Comparison of ENCODE assay signal across 1 cellular context in genomic region chr15:99014803-99015676, GRCh38.
TF ChIP-seq lines count a peak whose summit lies in the region.

No MANE protein-coding gene starts in this region.

TF ChIP-seq in GM12878, 131 proteins besides CTCF, POLR2A, EP300 and RAD21 (continued from another document):
- TF ChIP-seq ZNF687 (IDR thresholded peaks at IDR 0.05) (peak; percentile 59), BHLHE40 (IDR thresholded peaks at IDR 0.05; ENCODE audit: borderline replicate concordance in 1 of 2, low read depth in 2 of 2, low read length in 1 of 2) (peak in 1 of 2 experiments; percentile 71; a peak in 2 of 4 replicates), POLR2AphosphoS2 (IDR thresholded peaks at IDR 0.05; ENCODE audit: low read depth, low read length) (peak; percentile 48; the same call in 1 of the 2 replicates), BCL11A (IDR thresholded peaks at IDR 0.05; ENCODE audit: low read depth, low read length) (no peak), RELB (IDR thresholded peaks at IDR 0.05; ENCODE audit: low read depth) (peak; percentile 78), GATAD2B (conservative IDR thresholded peaks at IDR 0.05; ENCODE audit: low read depth) (peak; percentile 75), RCOR1 (conservative IDR thresholded peaks at IDR 0.05; ENCODE audit: low read depth, low read length) (no peak), ZNF622 (IDR thresholded peaks at IDR 0.05) (no peak), IKZF1 (conservative IDR thresholded peaks at IDR 0.05) (peak; percentile 83), REST (IDR thresholded peaks at IDR 0.05; ENCODE audit: low read depth, low read length) (no peak), CHD2 (IDR thresholded peaks at IDR 0.05; ENCODE audit: borderline replicate concordance, low read depth, low read length) (no peak), EED (IDR thresholded peaks at IDR 0.05; ENCODE audit: low read depth) (peak; percentile 20; the same call in 1 of the 2 replicates), MEF2B (IDR thresholded peaks at IDR 0.05; ENCODE audit: partially characterized antibody, poor library complexity, severe bottlenecking) (peak; percentile 71), ZBTB4 (CRISPR knock-in tag; IDR thresholded peaks at IDR 0.05) (0 out of 2 replicates have a peak, but pooled peaks have one; percentile 32), E4F1 (IDR thresholded peaks at IDR 0.05; ENCODE audit: borderline replicate concordance, partially characterized antibody) (peak; percentile 45), HDAC2 (IDR thresholded peaks at IDR 0.05) (no peak), RUNX3 (IDR thresholded peaks at IDR 0.05; ENCODE audit: low read length) (no peak), MXI1 (IDR thresholded peaks at IDR 0.05; ENCODE audit: low read depth, low read length) (0 out of 2 replicates have a peak, but pooled peaks have one; percentile 24), BACH1 (IDR thresholded peaks at IDR 0.05; ENCODE audit: borderline replicate concordance) (peak; percentile 66), POLR2AphosphoS5 (IDR thresholded peaks at IDR 0.05; ENCODE audit: low read length) (0 out of 2 replicates have a peak, but pooled peaks have one; percentile 0), IKZF2 (IDR thresholded peaks at IDR 0.05) (peak; percentile 47 to 51; a peak in 3 of 4 replicates), SMC3 (IDR thresholded peaks at IDR 0.05; ENCODE audit: borderline replicate concordance, low read length) (no peak), TARDBP (IDR thresholded peaks at IDR 0.05; ENCODE audit: borderline replicate concordance) (no peak), NR2C2 (IDR thresholded peaks at IDR 0.05; ENCODE audit: borderline replicate concordance, control insufficient read depth, insufficient read length, low read depth) (no peak), LARP7 (IDR thresholded peaks at IDR 0.05) (0 out of 2 replicates have a peak, but pooled peaks have one; percentile 55), RELA (IDR thresholded peaks at IDR 0.05; ENCODE audit: borderline replicate concordance, partially characterized antibody) (peak; percentile 76), E2F4 (IDR thresholded peaks at IDR 0.05; ENCODE audit: low read depth, low read length) (no peak)
